2 cellular contexts compared by ENCODE assay signal in genomic region chr19:10088949-10089554, GRCh38.
TF ChIP-seq lines count a peak whose summit lies in the region.

No MANE protein-coding gene starts in this region.

TF ChIP-seq in WTC11, 78 proteins besides CTCF, POLR2A, EP300 and RAD21:
- TF ChIP-seq GTF2I (CRISPR knock-in tag; conservative IDR thresholded peaks at IDR 0.05): 0 out of 2 replicates have a peak, but pooled peaks have one; percentile 45
- TF ChIP-seq, protein P1, sequence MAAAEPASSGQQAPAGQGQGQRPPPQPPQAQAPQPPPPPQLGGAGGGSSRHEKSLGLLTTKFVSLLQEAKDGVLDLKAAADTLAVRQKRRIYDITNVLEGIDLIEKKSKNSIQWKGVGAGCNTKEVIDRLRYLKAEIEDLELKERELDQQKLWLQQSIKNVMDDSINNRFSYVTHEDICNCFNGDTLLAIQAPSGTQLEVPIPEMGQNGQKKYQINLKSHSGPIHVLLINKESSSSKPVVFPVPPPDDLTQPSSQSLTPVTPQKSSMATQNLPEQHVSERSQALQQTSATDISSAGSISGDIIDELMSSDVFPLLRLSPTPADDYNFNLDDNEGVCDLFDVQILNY (CRISPR knock-in tag; IDR thresholded peaks at IDR 0.05): no peak
TF ChIP-seq in WTC11: peak in this region for 1.

TF ChIP-seq in H1, 55 proteins besides CTCF, POLR2A, EP300 and RAD21:
- TF ChIP-seq, protein P2, sequence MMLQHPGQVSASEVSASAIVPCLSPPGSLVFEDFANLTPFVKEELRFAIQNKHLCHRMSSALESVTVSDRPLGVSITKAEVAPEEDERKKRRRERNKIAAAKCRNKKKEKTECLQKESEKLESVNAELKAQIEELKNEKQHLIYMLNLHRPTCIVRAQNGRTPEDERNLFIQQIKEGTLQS (IDR thresholded peaks at IDR 0.05; ENCODE audit: insufficient read depth, low read depth, low read length): no peak
- 0 out of 2 replicates have a peak, but pooled peaks have one; percentile 32 for TF ChIP-seq KDM1A (IDR thresholded peaks at IDR 0.05; ENCODE audit: borderline replicate concordance, low read length)
